1 cellular context compared by ENCODE assay signal in the genomic region with DNA sequence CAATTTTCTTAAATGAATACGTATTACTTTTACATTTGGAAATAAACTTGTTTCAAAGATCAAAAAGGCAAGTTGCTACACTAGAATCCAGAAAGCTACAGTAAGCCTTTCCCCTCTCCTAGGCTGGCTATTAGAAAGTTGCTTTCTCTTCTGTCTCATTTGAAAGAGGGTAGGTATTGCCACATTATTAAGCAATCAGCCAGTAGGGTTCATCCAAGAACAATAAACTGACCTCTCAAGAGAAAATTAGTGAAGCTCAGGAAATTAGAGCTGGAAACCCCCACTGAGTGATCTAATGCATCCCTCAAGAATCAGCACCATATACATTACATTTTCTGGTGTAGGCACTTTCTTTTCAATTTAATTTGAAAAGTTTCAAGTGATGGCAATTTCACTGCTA.
TF ChIP-seq lines count a peak whose summit lies in the region.

No MANE protein-coding gene starts in this region.

TF ChIP-seq in GM12878, 131 proteins besides CTCF, POLR2A, EP300 and RAD21 (continued from another document):
- TF ChIP-seq ZNF592 (IDR thresholded peaks at IDR 0.05) (no peak), RCOR1 (conservative IDR thresholded peaks at IDR 0.05; ENCODE audit: low read depth, low read length) (no peak), CREM (IDR thresholded peaks at IDR 0.05; ENCODE audit: low read depth) (no peak), HDAC6 (IDR thresholded peaks at IDR 0.05; ENCODE audit: unreplicated experiment) (no peak)
- TF ChIP-seq, protein P1, sequence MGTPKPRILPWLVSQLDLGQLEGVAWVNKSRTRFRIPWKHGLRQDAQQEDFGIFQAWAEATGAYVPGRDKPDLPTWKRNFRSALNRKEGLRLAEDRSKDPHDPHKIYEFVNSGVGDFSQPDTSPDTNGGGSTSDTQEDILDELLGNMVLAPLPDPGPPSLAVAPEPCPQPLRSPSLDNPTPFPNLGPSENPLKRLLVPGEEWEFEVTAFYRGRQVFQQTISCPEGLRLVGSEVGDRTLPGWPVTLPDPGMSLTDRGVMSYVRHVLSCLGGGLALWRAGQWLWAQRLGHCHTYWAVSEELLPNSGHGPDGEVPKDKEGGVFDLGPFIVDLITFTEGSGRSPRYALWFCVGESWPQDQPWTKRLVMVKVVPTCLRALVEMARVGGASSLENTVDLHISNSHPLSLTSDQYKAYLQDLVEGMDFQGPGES (IDR thresholded peaks at IDR 0.05), result no peak
- TF ChIP-seq, protein P2, sequence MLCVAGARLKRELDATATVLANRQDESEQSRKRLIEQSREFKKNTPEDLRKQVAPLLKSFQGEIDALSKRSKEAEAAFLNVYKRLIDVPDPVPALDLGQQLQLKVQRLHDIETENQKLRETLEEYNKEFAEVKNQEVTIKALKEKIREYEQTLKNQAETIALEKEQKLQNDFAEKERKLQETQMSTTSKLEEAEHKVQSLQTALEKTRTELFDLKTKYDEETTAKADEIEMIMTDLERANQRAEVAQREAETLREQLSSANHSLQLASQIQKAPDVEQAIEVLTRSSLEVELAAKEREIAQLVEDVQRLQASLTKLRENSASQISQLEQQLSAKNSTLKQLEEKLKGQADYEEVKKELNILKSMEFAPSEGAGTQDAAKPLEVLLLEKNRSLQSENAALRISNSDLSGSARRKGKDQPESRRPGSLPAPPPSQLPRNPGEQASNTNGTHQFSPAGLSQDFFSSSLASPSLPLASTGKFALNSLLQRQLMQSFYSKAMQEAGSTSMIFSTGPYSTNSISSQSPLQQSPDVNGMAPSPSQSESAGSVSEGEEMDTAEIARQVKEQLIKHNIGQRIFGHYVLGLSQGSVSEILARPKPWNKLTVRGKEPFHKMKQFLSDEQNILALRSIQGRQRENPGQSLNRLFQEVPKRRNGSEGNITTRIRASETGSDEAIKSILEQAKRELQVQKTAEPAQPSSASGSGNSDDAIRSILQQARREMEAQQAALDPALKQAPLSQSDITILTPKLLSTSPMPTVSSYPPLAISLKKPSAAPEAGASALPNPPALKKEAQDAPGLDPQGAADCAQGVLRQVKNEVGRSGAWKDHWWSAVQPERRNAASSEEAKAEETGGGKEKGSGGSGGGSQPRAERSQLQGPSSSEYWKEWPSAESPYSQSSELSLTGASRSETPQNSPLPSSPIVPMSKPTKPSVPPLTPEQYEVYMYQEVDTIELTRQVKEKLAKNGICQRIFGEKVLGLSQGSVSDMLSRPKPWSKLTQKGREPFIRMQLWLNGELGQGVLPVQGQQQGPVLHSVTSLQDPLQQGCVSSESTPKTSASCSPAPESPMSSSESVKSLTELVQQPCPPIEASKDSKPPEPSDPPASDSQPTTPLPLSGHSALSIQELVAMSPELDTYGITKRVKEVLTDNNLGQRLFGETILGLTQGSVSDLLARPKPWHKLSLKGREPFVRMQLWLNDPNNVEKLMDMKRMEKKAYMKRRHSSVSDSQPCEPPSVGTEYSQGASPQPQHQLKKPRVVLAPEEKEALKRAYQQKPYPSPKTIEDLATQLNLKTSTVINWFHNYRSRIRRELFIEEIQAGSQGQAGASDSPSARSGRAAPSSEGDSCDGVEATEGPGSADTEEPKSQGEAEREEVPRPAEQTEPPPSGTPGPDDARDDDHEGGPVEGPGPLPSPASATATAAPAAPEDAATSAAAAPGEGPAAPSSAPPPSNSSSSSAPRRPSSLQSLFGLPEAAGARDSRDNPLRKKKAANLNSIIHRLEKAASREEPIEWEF (IDR thresholded peaks at IDR 0.05; ENCODE audit: insufficient replicate concordance, low read depth, low read length), result no peak
